Comparison of ENCODE assay signal across 17 cellular contexts in genomic region chr4:143346208-143346607, GRCh38. TPM values are rescaled to one million over a fixed set of nuclear protein-coding genes. Genes with fewer than 3 reads are reported as not detected.
DNase-seq lines count a peak whose midpoint lies in the region; ATAC-seq, FAIRE-seq and TF ChIP-seq lines count a peak whose summit lies in the region.
"Had no signal": no experiment of that assay in that cellular context is flagged by ENCODE, and none has a peak within 500 bp of the region (broad histone marks: within the 10 kb centered on the region; RNA-seq: fewer than 3 reads in every experiment).

No MANE protein-coding gene starts in this region.

- no peak overlapping the region for H3K4me2 ChIP-seq in MM.1S (ENCODE audit: low read depth, low read length)
- H3K4me2 ChIP-seq: KMS-11 had no signal

- POLR2A ChIA-PET in WTC11 (lab: Charles Lee) = interaction anchor here (0.6 to 1.1 kb wide), 2 partner anchors 9 to 154 kb away, joined by 3 to 6 read pairs; partner anchors contain the start of gene GAB1

- peaks cover 13% of the 10 kb centered on the region for H4K20me1 ChIP-seq in MM.1S (ENCODE audit: insufficient read depth, low read length)

- no peak overlapping the region for H3K4me3 Mint-ChIP-seq in WTC11
- H3K4me3 Mint-ChIP-seq: activated naive CD8-positive, alpha-beta T cell treated with anti-CD3 and anti-CD28 coated beads, Interleukin-2, amount 10 ng/mL, durations not matched to agents 7 days and 5 days; dendritic cell treated with granulocyte-macrophage colony-stimulating factor and Interleukin-4, amounts not matched to agents 40 ng/mL and 50 ng/mL, for 4 days; natural killer cell treated with Interleukin-12 subunit alpha and Interleukin-12 subunit beta and Interleukin-15 and Interleukin-18, amount 100 ng/mL, for 72 hours had no signal

- H3F3A ChIP-seq in MM.1S (ENCODE audit: insufficient read depth, low read length) = peaks cover 8% of the 10 kb centered on the region; the same call in 1 of the 2 replicates

- peaks cover 53% of the 10 kb centered on the region for H3K4me1 Mint-ChIP-seq in WTC11
- H3K4me1 Mint-ChIP-seq: activated naive CD8-positive, alpha-beta T cell treated with anti-CD3 and anti-CD28 coated beads, Interleukin-2, amount 10 ng/mL, durations not matched to agents 7 days and 5 days had no signal

- 31 to 42% methylated on average over 2 of the region's 2 CpGs for WGBS in pancreas, 2 donors

- peak; percentile 55 for ATAC-seq in WTC11
- ATAC-seq in left ventricle myocardium superior = peak; percentile 20
- ATAC-seq in pancreas = peak; percentile 61 to 93 (median 84)
- no peak for ATAC-seq in HG03342 (IDR thresholded peaks at IDR 0.05; ENCODE audit: unreplicated experiment)
- ATAC-seq: natural killer cell treated with Interleukin-12 subunit alpha and Interleukin-12 subunit beta and Interleukin-15 and Interleukin-18, amount 100 ng/mL, for 72 hours had no signal

- no peaks in the 10 kb centered on the region for H3K27me3 ChIP-seq in pancreas
- no peaks in the 10 kb centered on the region for H3K27me3 ChIP-seq in MM.1S (replicated peaks; ENCODE audit: insufficient read depth, low read length)

- H3K27ac Mint-ChIP-seq in WTC11 = peak overlapping the region; percentile 85
- H3K27ac Mint-ChIP-seq: activated naive CD8-positive, alpha-beta T cell treated with anti-CD3 and anti-CD28 coated beads, Interleukin-2, amount 10 ng/mL, durations not matched to agents 7 days and 5 days; dendritic cell treated with granulocyte-macrophage colony-stimulating factor and Interleukin-4, amounts not matched to agents 40 ng/mL and 50 ng/mL, for 4 days; natural killer cell treated with Interleukin-12 subunit alpha and Interleukin-12 subunit beta and Interleukin-15 and Interleukin-18, amount 100 ng/mL, for 72 hours had no signal

- no peaks in the 10 kb centered on the region for H3K9me3 Mint-ChIP-seq in WTC11
- H3K9me3 Mint-ChIP-seq: activated naive CD8-positive, alpha-beta T cell treated with anti-CD3 and anti-CD28 coated beads, Interleukin-2, amount 10 ng/mL, durations not matched to agents 7 days and 5 days; dendritic cell treated with granulocyte-macrophage colony-stimulating factor and Interleukin-4, amounts not matched to agents 40 ng/mL and 50 ng/mL, for 4 days; natural killer cell treated with Interleukin-12 subunit alpha and Interleukin-12 subunit beta and Interleukin-15 and Interleukin-18, amount 100 ng/mL, for 72 hours had no signal

- no peaks in the 10 kb centered on the region for H3K27me3 Mint-ChIP-seq in WTC11 (ENCODE audit: low read depth)
- H3K27me3 Mint-ChIP-seq: dendritic cell treated with granulocyte-macrophage colony-stimulating factor and Interleukin-4, amounts not matched to agents 40 ng/mL and 50 ng/mL, for 4 days had no signal

- H3K4me3 ChIP-seq in pancreas (no peak overlapping the region), MM.1S (ENCODE audit: low read length) (no peak overlapping the region)

- no peaks in the 10 kb centered on the region; the same call in 1 of the 2 replicates for H3K79me2 ChIP-seq in MM.1S (ENCODE audit: low read length)

- in situ Hi-C loops in KBM-7 (cut with MboI; ENCODE audit: low pct_unique_long_range_greater_than_20kb, low sequenced_read_pairs) = no loop called here

- intact Hi-C loops in left ventricle myocardium superior (cut with micrococcal nuclease) = no loop called here
- intact Hi-C loops in pancreas (cut with DNase I) = no loop called here

- H3K4me1 ChIP-seq in pancreas (peaks cover 5 to 26% (median 12%) of the 10 kb centered on the region in 3 donors), MM.1S (ENCODE audit: low read length) (peaks cover 59% of the 10 kb centered on the region)

- H3K27ac ChIP-seq in pancreas (peak overlapping the region in 2 of 4 donors; percentile 53 to 74), MM.1S (ENCODE audit: low read length) (no peak overlapping the region)
- H3K27ac ChIP-seq: KMS-11 had no signal

- CTCF ChIA-PET in WTC11 (lab: Charles Lee) = interaction anchor here (1.7 kb wide), 1 partner anchor 11 kb away, joined by 4 read pairs; no protein-coding TSS in a partner anchor

- no peaks in the 10 kb centered on the region for H3K36me3 Mint-ChIP-seq in WTC11
- H3K36me3 Mint-ChIP-seq: activated naive CD8-positive, alpha-beta T cell treated with anti-CD3 and anti-CD28 coated beads, Interleukin-2, amount 10 ng/mL, durations not matched to agents 7 days and 5 days; natural killer cell treated with Interleukin-12 subunit alpha and Interleukin-12 subunit beta and Interleukin-15 and Interleukin-18, amount 100 ng/mL, for 72 hours had no signal

- H3K9me3 ChIP-seq in pancreas (no peaks in the 10 kb centered on the region), MM.1S (replicated peaks; ENCODE audit: insufficient read depth, low read length) (no peaks in the 10 kb centered on the region)

- no peak overlapping the region for H3K9ac ChIP-seq in MM.1S (ENCODE audit: low read length)
- H3K9ac ChIP-seq: KMS-11 had no signal

- DNase-seq in ELF-1 (ENCODE audit: low read depth, low spot score) (peak; percentile 51), WTC11 (ENCODE audit: low spot score) (no peak), left ventricle myocardium superior (no peak), pancreas (peak in 2 of 6 donors; percentile 16 to 33), NCI-H1436 (lab: John Stamatoyannopoulos, UW) (no peak), MM.1S (no peak), KBM-7 (no peak)
- DNase-seq: activated naive CD8-positive, alpha-beta T cell treated with anti-CD3 and anti-CD28 coated beads, Interleukin-2, amount 10 ng/mL, durations not matched to agents 7 days and 5 days; activated T-cell treated with anti-CD3 and anti-CD28 coated beads for 4 hours; GF-D8; NCI-H1930; NK-92 treated with Interleukin-12 subunit alpha and Interleukin-12 subunit beta, amount 100 ng/mL, for 24 hours had no signal

- no peak overlapping the region for H2AFZ ChIP-seq in MM.1S (ENCODE audit: low read length)

- TF ChIP-seq CTCF in WTC11 (IDR thresholded peaks at IDR 0.05) (no peak), pancreas (IDR thresholded peaks at IDR 0.05) (no peak), MM.1S (IDR thresholded peaks at IDR 0.05; ENCODE audit: low read length) (no peak)

- H3K9me2 ChIP-seq in MM.1S (replicated peaks; ENCODE audit: insufficient read depth, low read length) = no peaks in the 10 kb centered on the region

- H3K36me3 ChIP-seq in pancreas (no peaks in the 10 kb centered on the region), MM.1S (replicated peaks; ENCODE audit: insufficient read depth, low read length) (0 out of 2 replicates have a peak, but pooled peaks cover 4% of the 10 kb centered on the region)

- FAIRE-seq in pancreas (lab: Jason Lieb, UNC) = no peak
- FAIRE-seq: islet of Langerhans had no signal

TF ChIP-seq in WTC11, 78 proteins besides CTCF, POLR2A, EP300 and RAD21 (continues in another document):
- TF ChIP-seq SP1 (CRISPR knock-in tag; conservative IDR thresholded peaks at IDR 0.05) (no peak), ERG (CRISPR knock-in tag; IDR thresholded peaks at IDR 0.05) (no peak), ZNF416 (CRISPR knock-in tag; IDR thresholded peaks at IDR 0.05) (no peak), ZBTB21 (CRISPR knock-in tag; IDR thresholded peaks at IDR 0.05; ENCODE audit: borderline replicate concordance) (no peak), IRF1 (CRISPR knock-in tag; IDR thresholded peaks at IDR 0.05) (no peak), TEAD1 (CRISPR knock-in tag; IDR thresholded peaks at IDR 0.05) (no peak), E2F5 (CRISPR knock-in tag; IDR thresholded peaks at IDR 0.05) (no peak), ZSCAN18 (CRISPR knock-in tag; IDR thresholded peaks at IDR 0.05) (no peak), TEAD4 (CRISPR knock-in tag; IDR thresholded peaks at IDR 0.05) (no peak)

RNA-seq across cellular contexts. Expression of gene GAB1, which starts 9.5 kb away (rescaled TPM):
- total RNA-seq in WTC11 (2021) = 17.4 to 19.7 TPM (median 18.7 TPM) in 3 replicates
- total RNA-seq in left ventricle myocardium superior = 90.7 TPM
- 10 to 100 TPM in 4 of 6 donors, 1 to 10 TPM in 2; 5.8 to 21.2 (median 10.1) TPM for total RNA-seq in pancreas
- polyA plus RNA-seq in pancreas = 1 to 10 TPM; 3.0 to 3.3 TPM
